Comparison of ENCODE assay signal across 1 cellular context in genomic region chr11:57461841-57462489, GRCh38.
A peak's percentile ranks its signal among the peaks of the same experiment; 100 is the strongest.
TF ChIP-seq lines count a peak whose summit lies in the region.

No MANE protein-coding gene starts in this region.

TF ChIP-seq in K562, 482 proteins besides CTCF, POLR2A, EP300 and RAD21:
- TF ChIP-seq TCFL5 (CRISPR knock-in tag; conservative IDR thresholded peaks at IDR 0.05) (no peak), POLR2AphosphoS5 (IDR thresholded peaks at IDR 0.05; ENCODE audit: control insufficient read depth, insufficient read depth, low read depth, low read length) (no peak), ARHGAP35 (IDR thresholded peaks at IDR 0.05; ENCODE audit: partially characterized antibody) (no peak), POLR2G (IDR thresholded peaks at IDR 0.05; ENCODE audit: low read depth, low read length) (0 out of 2 replicates have a peak, but pooled peaks have one; percentile 31), CHD2 (IDR thresholded peaks at IDR 0.05; ENCODE audit: low read depth, low read length) (no peak), RBFOX2 (IDR thresholded peaks at IDR 0.05; ENCODE audit: low read depth, low read length) (0 out of 2 replicates have a peak, but pooled peaks have one; percentile 20), ATF4 (CRISPR knock-in tag; IDR thresholded peaks at IDR 0.05) (no peak), SIN3A (IDR thresholded peaks at IDR 0.05; ENCODE audit: borderline replicate concordance in 2 of 2, control insufficient read depth in 1 of 2, low read depth in 2 of 2, low read length in 2 of 2) (no peak), AFF4 (CRISPR knock-in tag; IDR thresholded peaks at IDR 0.05) (no peak), HNRNPUL1 (IDR thresholded peaks at IDR 0.05; ENCODE audit: low read length) (no peak), GMEB1 (CRISPR knock-in tag; IDR thresholded peaks at IDR 0.05) (no peak), RFX7 (CRISPR knock-in tag; IDR thresholded peaks at IDR 0.05) (no peak)
- TF ChIP-seq, protein P1, sequence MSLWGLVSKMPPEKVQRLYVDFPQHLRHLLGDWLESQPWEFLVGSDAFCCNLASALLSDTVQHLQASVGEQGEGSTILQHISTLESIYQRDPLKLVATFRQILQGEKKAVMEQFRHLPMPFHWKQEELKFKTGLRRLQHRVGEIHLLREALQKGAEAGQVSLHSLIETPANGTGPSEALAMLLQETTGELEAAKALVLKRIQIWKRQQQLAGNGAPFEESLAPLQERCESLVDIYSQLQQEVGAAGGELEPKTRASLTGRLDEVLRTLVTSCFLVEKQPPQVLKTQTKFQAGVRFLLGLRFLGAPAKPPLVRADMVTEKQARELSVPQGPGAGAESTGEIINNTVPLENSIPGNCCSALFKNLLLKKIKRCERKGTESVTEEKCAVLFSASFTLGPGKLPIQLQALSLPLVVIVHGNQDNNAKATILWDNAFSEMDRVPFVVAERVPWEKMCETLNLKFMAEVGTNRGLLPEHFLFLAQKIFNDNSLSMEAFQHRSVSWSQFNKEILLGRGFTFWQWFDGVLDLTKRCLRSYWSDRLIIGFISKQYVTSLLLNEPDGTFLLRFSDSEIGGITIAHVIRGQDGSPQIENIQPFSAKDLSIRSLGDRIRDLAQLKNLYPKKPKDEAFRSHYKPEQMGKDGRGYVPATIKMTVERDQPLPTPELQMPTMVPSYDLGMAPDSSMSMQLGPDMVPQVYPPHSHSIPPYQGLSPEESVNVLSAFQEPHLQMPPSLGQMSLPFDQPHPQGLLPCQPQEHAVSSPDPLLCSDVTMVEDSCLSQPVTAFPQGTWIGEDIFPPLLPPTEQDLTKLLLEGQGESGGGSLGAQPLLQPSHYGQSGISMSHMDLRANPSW (CRISPR knock-in tag; IDR thresholded peaks at IDR 0.05) = no peak
- TF ChIP-seq, protein P2, sequence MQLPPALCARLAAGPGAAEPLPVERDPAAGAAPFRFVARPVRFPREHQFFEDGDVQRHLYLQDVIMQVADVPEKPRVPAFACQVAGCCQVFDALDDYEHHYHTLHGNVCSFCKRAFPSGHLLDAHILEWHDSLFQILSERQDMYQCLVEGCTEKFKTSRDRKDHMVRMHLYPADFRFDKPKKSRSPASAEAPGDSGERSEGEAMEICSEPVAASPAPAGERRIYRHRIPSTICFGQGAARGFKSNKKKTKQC (CRISPR knock-in tag; IDR thresholded peaks at IDR 0.05) = no peak
- TF ChIP-seq, protein P3, sequence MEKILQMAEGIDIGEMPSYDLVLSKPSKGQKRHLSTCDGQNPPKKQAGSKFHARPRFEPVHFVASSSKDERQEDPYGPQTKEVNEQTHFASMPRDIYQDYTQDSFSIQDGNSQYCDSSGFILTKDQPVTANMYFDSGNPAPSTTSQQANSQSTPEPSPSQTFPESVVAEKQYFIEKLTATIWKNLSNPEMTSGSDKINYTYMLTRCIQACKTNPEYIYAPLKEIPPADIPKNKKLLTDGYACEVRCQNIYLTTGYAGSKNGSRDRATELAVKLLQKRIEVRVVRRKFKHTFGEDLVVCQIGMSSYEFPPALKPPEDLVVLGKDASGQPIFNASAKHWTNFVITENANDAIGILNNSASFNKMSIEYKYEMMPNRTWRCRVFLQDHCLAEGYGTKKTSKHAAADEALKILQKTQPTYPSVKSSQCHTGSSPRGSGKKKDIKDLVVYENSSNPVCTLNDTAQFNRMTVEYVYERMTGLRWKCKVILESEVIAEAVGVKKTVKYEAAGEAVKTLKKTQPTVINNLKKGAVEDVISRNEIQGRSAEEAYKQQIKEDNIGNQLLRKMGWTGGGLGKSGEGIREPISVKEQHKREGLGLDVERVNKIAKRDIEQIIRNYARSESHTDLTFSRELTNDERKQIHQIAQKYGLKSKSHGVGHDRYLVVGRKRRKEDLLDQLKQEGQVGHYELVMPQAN (IDR thresholded peaks at IDR 0.05; ENCODE audit: borderline replicate concordance) = no peak
